Comparison of ENCODE assay signal across 20 cellular contexts in the genomic region with DNA sequence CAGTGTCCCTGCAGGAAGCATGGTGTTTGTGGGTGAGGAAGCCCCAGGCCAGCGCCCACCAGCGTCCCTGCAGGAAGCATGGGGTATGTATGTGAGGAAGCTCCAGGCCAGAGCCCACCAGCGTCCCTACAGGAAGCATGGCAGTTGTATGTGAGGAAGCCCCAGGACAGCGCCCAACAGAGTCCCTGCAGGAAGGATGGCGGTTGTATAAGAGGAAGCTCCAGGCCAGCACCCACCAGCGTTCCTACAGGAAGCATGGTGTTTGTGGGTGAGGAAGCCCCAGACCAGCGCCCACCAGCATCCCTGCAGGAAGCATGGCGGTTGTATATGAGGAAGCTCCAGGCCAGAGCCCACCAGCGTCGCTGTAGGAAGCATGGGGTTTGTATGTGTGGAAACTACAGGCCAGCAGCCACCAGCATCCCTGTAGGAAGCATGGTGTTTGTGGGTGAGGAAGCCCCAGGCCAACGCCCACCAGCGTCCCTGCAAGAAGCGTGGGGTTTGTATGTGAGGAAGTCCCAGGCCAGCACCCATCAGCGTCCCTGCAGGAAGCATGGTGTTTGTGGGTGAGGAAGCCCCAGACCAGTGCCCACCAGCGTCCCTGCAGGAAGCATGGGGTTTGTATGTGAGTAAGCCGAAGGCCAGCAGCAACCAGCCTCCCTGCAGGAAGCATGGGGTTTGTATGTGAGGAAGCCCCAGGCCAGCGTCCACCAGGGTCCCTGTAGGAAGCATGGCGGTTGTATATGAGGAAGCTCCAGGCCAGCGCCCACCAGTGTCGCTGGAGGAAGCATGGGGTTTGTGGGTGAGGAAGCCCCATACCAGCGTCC.
DNase-seq lines count a peak whose midpoint lies in the region; ATAC-seq, FAIRE-seq and TF ChIP-seq lines count a peak whose summit lies in the region.
"Had no signal": no experiment of that assay in that cellular context is flagged by ENCODE, and none has a peak within 500 bp of the region (broad histone marks: within the 10 kb centered on the region; RNA-seq: fewer than 3 reads in every experiment).

No MANE protein-coding gene starts in this region.

- H3K4me1 ChIP-seq in HepG2 (ENCODE audit: insufficient read depth, low read length) (no peaks in the 10 kb centered on the region), right lobe of liver (no peaks in the 10 kb centered on the region)

- TF ChIP-seq RAD21 in HepG2 (CRISPR knock-in tag; IDR thresholded peaks at IDR 0.05) = no peak

- H3K4me3 Mint-ChIP-seq in memory B cell (no peak overlapping the region), glutamatergic neuron (ENCODE audit: unreplicated experiment) (no peak overlapping the region), HFFc6 (no peak overlapping the region)
- H3K4me3 Mint-ChIP-seq in stimulated activated naive B cell treated with anti-CD40 and anti-IgM and Interleukin-4, amounts not matched to agents 10 μg/mL and 1 μg/mL and 100 μg/mL, for 72 hours = no peak overlapping the region
- H3K4me3 Mint-ChIP-seq: B cell; CD8-positive, alpha-beta T cell had no signal

- TF ChIP-seq EP300 in HepG2 (IDR thresholded peaks at IDR 0.05; ENCODE audit: low read depth in 2 of 2, low read length in 2 of 2) (no peak), HepG2 (CRISPR knock-in tag; IDR thresholded peaks at IDR 0.05; ENCODE audit: borderline replicate concordance) (no peak)

- peak overlapping the region; percentile 45 for H3K27ac Mint-ChIP-seq in memory B cell
- peak overlapping the region; percentile 20 for H3K27ac Mint-ChIP-seq in stimulated activated naive B cell treated with anti-CD40 and anti-IgM and Interleukin-4, amounts not matched to agents 10 μg/mL and 1 μg/mL and 100 μg/mL, for 72 hours
- H3K27ac Mint-ChIP-seq in glutamatergic neuron (ENCODE audit: unreplicated experiment) = no peak overlapping the region
- H3K27ac Mint-ChIP-seq in HFFc6 = no peak overlapping the region
- H3K27ac Mint-ChIP-seq: B cell; CD8-positive, alpha-beta T cell had no signal

- H3K36me3 ChIP-seq in HepG2 (replicated peaks in 1 of 2; ENCODE audit: control insufficient read depth in 1 of 2, insufficient read depth in 2 of 2, low read length in 2 of 2) (peaks cover 34 to 59% of the 10 kb centered on the region in 2 experiments), right lobe of liver (peaks cover 0 to 44% (median 18%) of the 10 kb centered on the region in 4 donors)

- CTCF ChIA-PET in HepG2 (lab: Yijun Ruan, JAX; ENCODE audit: low intra/inter-chr PET ratio, low total read pairs) = no interaction called here

- no peak overlapping the region for H3K4me3 ChIP-seq in HepG2 (replicated peaks in 1 of 3; ENCODE audit: insufficient read depth in 1 of 3, low read depth in 2 of 3, low read length in 3 of 3)
- no peak overlapping the region for H3K4me3 ChIP-seq in right lobe of liver
- H3K4me3 ChIP-seq: PC-9, SJSA1 had no signal

- no TSS peak for BruUV-seq in HepG2 (replicated peaks; lab: Mats Ljungman, UMichigan)

- H3K9me3 Mint-ChIP-seq in memory B cell = no peaks in the 10 kb centered on the region
- H3K9me3 Mint-ChIP-seq in stimulated activated naive B cell treated with anti-CD40 and anti-IgM and Interleukin-4, amounts not matched to agents 10 μg/mL and 1 μg/mL and 100 μg/mL, for 72 hours = peaks cover 2 to 7% of the 10 kb centered on the region in 2 donors
- peaks cover 7% of the 10 kb centered on the region for H3K9me3 Mint-ChIP-seq in glutamatergic neuron (ENCODE audit: unreplicated experiment)
- H3K9me3 Mint-ChIP-seq in HFFc6 = peaks cover 4% of the 10 kb centered on the region; the same call in 1 of the 2 replicates

- TF ChIP-seq POLR2A in HepG2 (IDR thresholded peaks at IDR 0.05; ENCODE audit: insufficient read depth in 1 of 2, low read depth in 2 of 2, low read length in 2 of 2) (no peak), right lobe of liver (IDR thresholded peaks at IDR 0.05) (no peak)

- H3K79me2 ChIP-seq in HepG2 (ENCODE audit: insufficient read depth, low read length) = no peaks in the 10 kb centered on the region

- no peak overlapping the region for H2AFZ ChIP-seq in HepG2 (ENCODE audit: low read length)
- H2AFZ ChIP-seq: PC-9 had no signal

- H3K4me1 Mint-ChIP-seq in memory B cell = peaks cover 18% of the 10 kb centered on the region
- peaks cover 11 to 12% of the 10 kb centered on the region in 2 donors for H3K4me1 Mint-ChIP-seq in stimulated activated naive B cell treated with anti-CD40 and anti-IgM and Interleukin-4, amounts not matched to agents 10 μg/mL and 1 μg/mL and 100 μg/mL, for 72 hours
- H3K4me1 Mint-ChIP-seq in glutamatergic neuron (ENCODE audit: low read depth, unreplicated experiment) = no peaks in the 10 kb centered on the region
- peaks cover 17% of the 10 kb centered on the region for H3K4me1 Mint-ChIP-seq in HFFc6 (ENCODE audit: low read depth)

- in situ Hi-C loops in HepG2 (cut with HindIII; ENCODE audit: extremely low pct_ligation_motif_present, low pct_unique_long_range_greater_than_20kb) = no loop called here

- ATAC-seq in HepG2 (no peak), right lobe of liver (no peak), memory B cell (ENCODE audit: low read depth) (no peak)
- ATAC-seq in stimulated activated naive B cell treated with anti-CD40 and anti-IgM and Interleukin-4, amounts not matched to agents 10 μg/mL and 1 μg/mL and 100 μg/mL, for 72 hours (replicated peaks) = no peak
- ATAC-seq: CD8-positive, alpha-beta T cell had no signal

- no peak for FAIRE-seq in HepG2 (lab: Jason Lieb, UNC)
- FAIRE-seq: GM12892, GM18507 had no signal

- POLR2A ChIA-PET in HepG2 (lab: Yijun Ruan, JAX) = no interaction called here

- DNase-seq in HepG2 (ENCODE audit: low spot score) (no peak), right lobe of liver (no peak), UCSD-AML1 (lab: John Stamatoyannopoulos, UW; ENCODE audit: unreplicated experiment) (peak; percentile 81), memory B cell (ENCODE audit: low spot score in 2 of 2) (no peak), OCI-M2 (lab: John Stamatoyannopoulos, UW; ENCODE audit: unreplicated experiment) (no peak), glutamatergic neuron (no peak), HFFc6 (no peak)
- DNase-seq in stimulated activated naive B cell treated with anti-CD40 and anti-IgM and Interleukin-4, amounts not matched to agents 10 μg/mL and 1 μg/mL and 100 μg/mL, for 72 hours = no peak
- DNase-seq: CD8-positive, alpha-beta T cell; NCI-H1417; NCI-H187; NCI-H2107; NCI-H510A treated with DMSO at 0.1 percent for 48 hours; NCI-H774; PC-9 had no signal

- H3K27me3 ChIP-seq in HepG2 (ENCODE audit: control insufficient read depth in 1 of 2, insufficient read depth in 2 of 2, low read length in 2 of 2) (no peaks in the 10 kb centered on the region), right lobe of liver (no peaks in the 10 kb centered on the region)
- H3K27me3 ChIP-seq: SJSA1 had no signal

- H3K9ac ChIP-seq in HepG2 (ENCODE audit: insufficient read depth, low read depth, low read length) = no peak overlapping the region
- H3K9ac ChIP-seq: KMS-11 had no signal

- H3K27me3 Mint-ChIP-seq in memory B cell (no peaks in the 10 kb centered on the region), glutamatergic neuron (ENCODE audit: unreplicated experiment) (peaks cover 6% of the 10 kb centered on the region), HFFc6 (ENCODE audit: insufficient read depth) (peaks cover 7% of the 10 kb centered on the region)
- no peaks in the 10 kb centered on the region for H3K27me3 Mint-ChIP-seq in stimulated activated naive B cell treated with anti-CD40 and anti-IgM and Interleukin-4, amounts not matched to agents 10 μg/mL and 1 μg/mL and 100 μg/mL, for 72 hours
- H3K27me3 Mint-ChIP-seq: B cell had no signal

- 0 out of 2 replicates have a peak, but pooled peaks cover 3% of the 10 kb centered on the region for H4K20me1 ChIP-seq in HepG2 (ENCODE audit: insufficient read depth, low read length)

- 98% methylated on average over 12 of the region's 21 CpGs for WGBS in HepG2 (ENCODE audit: low lambda C conversion rate)
- whole genome bisulfite sequencing in right lobe of liver (ENCODE audit: insufficient coverage, low coverage, low lambda C conversion rate, missing lambda C conversion rate) = 63% methylated on average over 12 of the region's 21 CpGs

- intact Hi-C loops in HepG2 (cut with micrococcal nuclease; ENCODE audit: unreplicated experiment) (no loop called here), right lobe of liver (cut with DNase I) (no loop called here)

- H3K4me2 ChIP-seq in HepG2 (ENCODE audit: low read depth, low read length) = no peak overlapping the region
- H3K4me2 ChIP-seq: KMS-11, PC-9 had no signal

- TF ChIP-seq CTCF in HepG2 (CRISPR knock-in tag; IDR thresholded peaks at IDR 0.05) (no peak), right lobe of liver (IDR thresholded peaks at IDR 0.05) (no peak), glutamatergic neuron (IDR thresholded peaks at IDR 0.05; ENCODE audit: partially characterized antibody, unreplicated experiment) (no peak), HFFc6 (IDR thresholded peaks at IDR 0.05) (no peak)

- H3K36me3 Mint-ChIP-seq in memory B cell (peaks cover 38% of the 10 kb centered on the region), glutamatergic neuron (ENCODE audit: unreplicated experiment) (peaks cover 22% of the 10 kb centered on the region), HFFc6 (ENCODE audit: low read depth) (peaks cover 44% of the 10 kb centered on the region)
- peaks cover 52 to 84% of the 10 kb centered on the region in 2 donors for H3K36me3 Mint-ChIP-seq in stimulated activated naive B cell treated with anti-CD40 and anti-IgM and Interleukin-4, amounts not matched to agents 10 μg/mL and 1 μg/mL and 100 μg/mL, for 72 hours

- H3K9me3 ChIP-seq in HepG2 (ENCODE audit: low read length) = no peaks in the 10 kb centered on the region
- no peaks in the 10 kb centered on the region for H3K9me3 ChIP-seq in right lobe of liver

- H3K27ac ChIP-seq in HepG2 (ENCODE audit: extremely low read length, insufficient read depth, low read length) (no peak overlapping the region), right lobe of liver (no peak overlapping the region)
- H3K27ac ChIP-seq: KMS-11, PC-9, SJSA1 had no signal

TF ChIP-seq in HepG2, 621 proteins besides CTCF, POLR2A, EP300 and RAD21:
- TF ChIP-seq EED (CRISPR knock-in tag; IDR thresholded peaks at IDR 0.05) = no peak
- TF ChIP-seq, protein P1, sequence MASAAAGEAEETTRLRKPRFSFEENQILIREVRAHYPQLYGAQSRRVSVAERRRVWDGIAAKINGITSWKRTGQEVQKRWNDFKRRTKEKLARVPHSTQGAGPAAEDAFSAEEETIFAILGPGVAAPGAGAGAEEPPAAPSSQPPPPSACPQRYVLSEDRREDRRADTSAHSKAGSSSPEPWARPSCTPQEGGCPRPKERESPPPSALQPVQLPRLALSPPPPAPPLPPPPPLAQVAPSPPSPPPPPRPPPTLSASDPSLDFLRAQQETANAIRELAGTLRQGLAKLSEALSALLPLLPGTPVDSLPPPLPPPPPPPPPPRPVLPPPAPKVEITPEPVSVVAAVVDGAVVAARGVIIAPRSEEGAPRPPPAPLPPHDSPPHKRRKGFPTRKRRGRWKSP (CRISPR knock-in tag; IDR thresholded peaks at IDR 0.05) = no peak
- TF ChIP-seq RBM22 (optimal IDR thresholded peaks at IDR 0.05; ENCODE audit: low read length) = peak; percentile 43
- TF ChIP-seq ADNP (CRISPR knock-in tag; IDR thresholded peaks at IDR 0.05) = no peak

Comparison
In these comparisons a context has a peak if more than half of its experiments do, and no peak if none do; other contexts are left out.
1. H3K27ac Mint-ChIP-seq: peak in memory B cell (single experiment) and stimulated activated naive B cell treated with anti-CD40 and anti-IgM and Interleukin-4, amounts not matched to agents 10 μg/mL and 1 μg/mL and 100 μg/mL, for 72 hours (single experiment); none in glutamatergic neuron (single experiment) and HFFc6 (single experiment).